In genomic region chr5:144267961-144268513, GRCh38 we compare ENCODE assay signal across 25 cellular contexts.
A peak's percentile ranks its signal among the peaks of the same experiment; 100 is the strongest.
DNase-seq lines count a peak whose midpoint lies in the region; ATAC-seq, FAIRE-seq and TF ChIP-seq lines count a peak whose summit lies in the region.
"Had no signal": no experiment of that assay in that cellular context is flagged by ENCODE, and none has a peak within 500 bp of the region (broad histone marks: within the 10 kb centered on the region; RNA-seq: fewer than 3 reads in every experiment).

No MANE protein-coding gene starts in this region.

- no peaks in the 10 kb centered on the region for H3K4me1 Mint-ChIP-seq in neural progenitor cell
- H3K4me1 Mint-ChIP-seq: CD4-positive, alpha-beta memory T cell had no signal

- H3K36me3 ChIP-seq in KMS-11 (ENCODE audit: insufficient read depth) (no peaks in the 10 kb centered on the region), neural progenitor cell (no peaks in the 10 kb centered on the region)
- H3K36me3 ChIP-seq: MG63 had no signal

- DNase-seq in NCI-H1417 treated with DMSO at 0.1 percent for 48 hours (lab: John Stamatoyannopoulos, UW) = peak; percentile 2
- DNase-seq in NCI-H2227 treated with DMSO at 0.1 percent for 48 hours (lab: John Stamatoyannopoulos, UW) = peak; percentile 2
- DNase-seq in neural progenitor cell (ENCODE audit: low spot score) = no peak
- no peak for DNase-seq in mesenteric fat pad (ENCODE audit: low spot score)
- DNase-seq in urothelium cell line (ENCODE audit: low spot score) = no peak
- DNase-seq in T-helper 1 cell = no peak
- DNase-seq: C1 segment of cervical spinal cord; CD4-positive, alpha-beta memory T cell; COR-L47; H7; MG63; NCI-H1436 treated with DMSO at 0.1 percent for 48 hours; NCI-H2029; NCI-H446; NCI-H524 treated with DMSO at 0.1 percent for 48 hours; NCI-H82; RPMI8226; SHP77 had no signal

- no peak overlapping the region for H3K27ac ChIP-seq in KMS-11
- H3K27ac ChIP-seq in neural progenitor cell = no peak overlapping the region
- H3K27ac ChIP-seq: A549 had no signal

- TF ChIP-seq CTCF in KMS-11 (conservative IDR thresholded peaks at IDR 0.05; ENCODE audit: low read depth, low read length) = no peak
- no peak for TF ChIP-seq CTCF in neural progenitor cell (IDR thresholded peaks at IDR 0.05)

- H4K20me1 ChIP-seq in KMS-11 (ENCODE audit: insufficient read depth) (no peaks in the 10 kb centered on the region), neural progenitor cell (ENCODE audit: low read depth) (no peaks in the 10 kb centered on the region)

- no peak overlapping the region for H3K4me3 Mint-ChIP-seq in neural progenitor cell
- H3K4me3 Mint-ChIP-seq: CD4-positive, alpha-beta memory T cell had no signal

- no peak overlapping the region for H2AFZ ChIP-seq in KMS-11 (ENCODE audit: low read depth)
- peak overlapping the region; percentile 70 for H2AFZ ChIP-seq in neural progenitor cell (replicated peaks)

- H3K4me1 ChIP-seq in KMS-11 (ENCODE audit: low read depth, poor library complexity, severe bottlenecking) (peaks cover 45% of the 10 kb centered on the region), neural progenitor cell (peaks cover 8% of the 10 kb centered on the region)
- H3K4me1 ChIP-seq: A549 had no signal

- ATAC-seq in GM18511 (IDR thresholded peaks at IDR 0.05; ENCODE audit: unreplicated experiment) = no peak
- ATAC-seq: A549, GM12878, K562 had no signal

- no peaks in the 10 kb centered on the region for H3K27me3 Mint-ChIP-seq in neural progenitor cell (ENCODE audit: insufficient read depth, low read depth)

- H3K9me3 ChIP-seq in neural progenitor cell (ENCODE audit: low read depth) = peaks cover 5% of the 10 kb centered on the region

- H3K27me3 ChIP-seq in KMS-11 (ENCODE audit: insufficient read depth, low read depth) (no peaks in the 10 kb centered on the region), neural progenitor cell (no peaks in the 10 kb centered on the region)

- no peak overlapping the region for H3K9ac ChIP-seq in KMS-11
- no peak overlapping the region for H3K9ac ChIP-seq in neural progenitor cell

- peaks cover 29% of the 10 kb centered on the region for H3K9me3 Mint-ChIP-seq in neural progenitor cell

- H3K27ac Mint-ChIP-seq in neural progenitor cell = no peak overlapping the region
- H3K27ac Mint-ChIP-seq: CD4-positive, alpha-beta memory T cell had no signal

- no peaks in the 10 kb centered on the region for H3K36me3 Mint-ChIP-seq in neural progenitor cell
- H3K36me3 Mint-ChIP-seq: CD4-positive, alpha-beta memory T cell had no signal

- no peaks in the 10 kb centered on the region for H3F3A ChIP-seq in neural progenitor cell (ENCODE audit: low read depth)

- H3K4me2 ChIP-seq in KMS-11 = peak overlapping the region; percentile 10; the same call in 1 of the 2 replicates
- H3K4me2 ChIP-seq in neural progenitor cell = no peak overlapping the region
- H3K4me2 ChIP-seq: A549 had no signal

- H3K4me3 ChIP-seq in KMS-11 (IDR thresholded peaks at IDR 0.05; ENCODE audit: insufficient read depth, low read depth, low read length) (no peak overlapping the region), neural progenitor cell (no peak overlapping the region)
- H3K4me3 ChIP-seq: A549, GM12878, K562, MG63 had no signal

- H3K79me2 ChIP-seq in KMS-11 (ENCODE audit: insufficient read depth, low read depth) (no peaks in the 10 kb centered on the region), neural progenitor cell (ENCODE audit: low read depth) (no peaks in the 10 kb centered on the region)

- FAIRE-seq in urothelium cell line (lab: Jason Lieb, UNC) = no peak
- FAIRE-seq: A549, G401.6, GM12878, HTR-8/SVneo, K562 had no signal

Comparison
In these comparisons a context has a peak if more than half of its experiments do, and no peak if none do; other contexts are left out.
1. DNase-seq: peak in NCI-H1417 treated with DMSO at 0.1 percent for 48 hours (single experiment) and NCI-H2227 treated with DMSO at 0.1 percent for 48 hours (single experiment); none in neural progenitor cell (single experiment), mesenteric fat pad (single experiment), urothelium cell line (single experiment) and T-helper 1 cell (0 of 5).